29 cellular contexts compared by ENCODE assay signal in the genomic region with DNA sequence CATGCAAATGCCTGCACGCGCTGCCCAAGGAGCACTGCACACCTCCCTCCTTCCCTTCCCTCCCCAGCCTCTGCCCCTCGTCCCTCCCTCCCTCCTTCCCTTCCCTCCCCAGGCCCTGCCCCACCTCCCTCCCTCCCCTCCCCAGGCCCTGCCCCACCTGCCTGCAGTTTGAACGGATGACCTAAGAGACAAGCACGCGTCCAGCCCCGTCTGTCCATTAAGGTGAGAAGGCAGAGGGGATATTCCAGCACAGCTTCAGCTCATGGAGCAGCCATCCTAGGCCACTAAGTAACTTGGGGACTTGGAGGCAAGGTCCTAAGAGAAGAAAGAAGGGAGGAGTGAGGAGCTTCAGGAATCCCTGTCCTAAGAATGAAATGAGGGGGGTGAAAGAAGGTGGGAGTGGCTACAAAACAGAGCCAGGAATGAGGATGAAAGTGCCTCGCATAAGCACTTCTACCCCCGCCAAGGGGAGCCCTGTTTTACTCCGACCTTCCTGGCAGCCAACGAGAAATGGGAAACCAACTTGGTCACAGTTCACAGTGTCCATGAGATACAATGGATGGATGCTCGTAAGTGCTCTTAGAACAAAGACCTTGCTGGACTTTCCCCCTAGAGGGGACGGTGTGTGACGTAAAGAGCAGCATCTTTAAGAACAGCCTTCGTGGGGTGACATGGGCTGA. TPM values are rescaled to one million over a fixed set of nuclear protein-coding genes. Genes with fewer than 3 reads are reported as not detected.
"Had no signal": no experiment of that assay in that cellular context is flagged by ENCODE, and none has a peak within 500 bp of the region (broad histone marks: within the 10 kb centered on the region; RNA-seq: fewer than 3 reads in every experiment).

No MANE protein-coding gene starts in this region.

- DNase-seq: activated CD4-positive, alpha-beta T cell treated with anti-CD3 and anti-CD28 coated beads for 1 hour; activated CD4-positive, alpha-beta T cell treated with anti-CD3 and anti-CD28 coated beads, Interleukin-2, amount 50 U/mL, for 1 hour; activated CD8-positive, alpha-beta T cell treated with anti-CD3 and anti-CD28 coated beads, Interleukin-2, amount 10 ng/mL, durations not matched to agents 7 days and 5 days; activated gamma-delta T cell; activated naive CD4-positive, alpha-beta T cell treated with anti-CD3 and anti-CD28 coated beads, Interleukin-2, amount 50 U/mL, for 16 hours; activated naive CD8-positive, alpha-beta T cell treated with anti-CD3 and anti-CD28 coated beads, Interleukin-2, amount 50 U/mL, for 24 hours; cerebellar nuclear complex; foreskin fibroblast; heart right ventricle; immature natural killer cell; left ventricle myocardium superior; naive thymus-derived CD4-positive, alpha-beta T cell; stimulated activated CD4-positive, alpha-beta T cell treated with anti-CD3 and anti-CD28 coated beads, Interleukin-15, amount 100 ng/mL, for 24 hours; stomach; transverse colon; uterus had no signal

- H3K4me1 ChIP-seq: uterus had no signal

- H3K36me3 ChIP-seq: heart right ventricle, stomach, suprapubic skin, transverse colon, uterus had no signal

- H3K27ac Mint-ChIP-seq: activated CD8-positive, alpha-beta T cell treated with anti-CD3 and anti-CD28 coated beads, Interleukin-2, amount 10 ng/mL, durations not matched to agents 7 days and 5 days; activated naive CD8-positive, alpha-beta T cell treated with anti-CD3 and anti-CD28 coated beads, Interleukin-2, amount 50 U/mL, for 24 hours; activated T-helper 1 cell treated with anti-CD3 and anti-CD28 coated beads, Interleukin-12 subunit alpha, Interleukin-12 subunit beta, Interleukin-2, Interleukin-4 antibody, amounts not matched to agents 30 ng/mL and 10 ng/mL and 1 ng/mL, durations not matched to agents 14 hours and 24 hours and 36 hours; memory B cell; naive thymus-derived CD4-positive, alpha-beta T cell; stimulated activated memory B cell treated with anti-CD40 and anti-IgM and Interleukin-4, amounts not matched to agents 10 μg/mL and 1 μg/mL and 100 μg/mL, for 72 hours had no signal

- H3K36me3 Mint-ChIP-seq: immature natural killer cell; naive thymus-derived CD4-positive, alpha-beta T cell; stimulated activated memory B cell treated with anti-CD40 and anti-IgM and Interleukin-4, amounts not matched to agents 10 μg/mL and 1 μg/mL and 100 μg/mL, for 72 hours had no signal

- H3K4me3 ChIP-seq: coronary artery, heart right ventricle, smooth muscle cell, stomach, suprapubic skin, transverse colon, uterus had no signal

- ATAC-seq: activated CD8-positive, alpha-beta T cell treated with anti-CD3 and anti-CD28 coated beads, Interleukin-2, amount 10 ng/mL, durations not matched to agents 7 days and 5 days; activated naive CD8-positive, alpha-beta T cell treated with anti-CD3 and anti-CD28 coated beads, Interleukin-2, amount 50 U/mL, for 24 hours; heart right ventricle; left ventricle myocardium superior; naive thymus-derived CD4-positive, alpha-beta T cell; sciatic nerve; stimulated activated memory B cell treated with anti-CD40 and anti-IgM and Interleukin-4, amounts not matched to agents 10 μg/mL and 1 μg/mL and 100 μg/mL, for 72 hours had no signal

- H3K9me3 ChIP-seq: heart right ventricle, stomach, suprapubic skin, transverse colon, uterus had no signal

- H3K27me3 ChIP-seq: stomach, suprapubic skin, transverse colon, uterus had no signal

- H3K4me2 ChIP-seq: smooth muscle cell had no signal

- H3K27ac ChIP-seq: coronary artery, heart right ventricle, stomach, suprapubic skin, transverse colon, uterus had no signal

- H3K4me3 Mint-ChIP-seq: activated CD8-positive, alpha-beta T cell treated with anti-CD3 and anti-CD28 coated beads, Interleukin-2, amount 10 ng/mL, durations not matched to agents 7 days and 5 days; activated naive CD8-positive, alpha-beta T cell treated with anti-CD3 and anti-CD28 coated beads, Interleukin-2, amount 50 U/mL, for 24 hours; activated T-helper 1 cell treated with anti-CD3 and anti-CD28 coated beads, Interleukin-12 subunit alpha, Interleukin-12 subunit beta, Interleukin-2, Interleukin-4 antibody, amounts not matched to agents 30 ng/mL and 10 ng/mL and 1 ng/mL, durations not matched to agents 14 hours and 24 hours and 36 hours; memory B cell; naive thymus-derived CD4-positive, alpha-beta T cell; neural crest cell; stimulated activated memory B cell treated with anti-CD40 and anti-IgM and Interleukin-4, amounts not matched to agents 10 μg/mL and 1 μg/mL and 100 μg/mL, for 72 hours had no signal

- H3K9me3 Mint-ChIP-seq: activated naive CD8-positive, alpha-beta T cell treated with anti-CD3 and anti-CD28 coated beads, Interleukin-2, amount 50 U/mL, for 24 hours; activated T-helper 1 cell treated with anti-CD3 and anti-CD28 coated beads, Interleukin-12 subunit alpha, Interleukin-12 subunit beta, Interleukin-2, Interleukin-4 antibody, amounts not matched to agents 30 ng/mL and 10 ng/mL and 1 ng/mL, durations not matched to agents 14 hours and 24 hours and 36 hours; memory B cell; neural crest cell; stimulated activated memory B cell treated with anti-CD40 and anti-IgM and Interleukin-4, amounts not matched to agents 10 μg/mL and 1 μg/mL and 100 μg/mL, for 72 hours had no signal

RNA-seq across cellular contexts. Expression of gene CTRC, which starts 49.9 kb away (rescaled TPM):
- total RNA-seq: activated CD8-positive, alpha-beta T cell treated with anti-CD3 and anti-CD28 coated beads, Interleukin-2, amount 10 ng/mL, durations not matched to agents 7 days and 5 days; epithelial cell of proximal tubule; fibroblast of lung; kidney epithelial cell; left ventricle myocardium superior; osteoblast; renal cortical epithelial cell; smooth muscle cell; stomach had no signal
